ENCODE assay signal across 8 cellular contexts in the genomic region with DNA sequence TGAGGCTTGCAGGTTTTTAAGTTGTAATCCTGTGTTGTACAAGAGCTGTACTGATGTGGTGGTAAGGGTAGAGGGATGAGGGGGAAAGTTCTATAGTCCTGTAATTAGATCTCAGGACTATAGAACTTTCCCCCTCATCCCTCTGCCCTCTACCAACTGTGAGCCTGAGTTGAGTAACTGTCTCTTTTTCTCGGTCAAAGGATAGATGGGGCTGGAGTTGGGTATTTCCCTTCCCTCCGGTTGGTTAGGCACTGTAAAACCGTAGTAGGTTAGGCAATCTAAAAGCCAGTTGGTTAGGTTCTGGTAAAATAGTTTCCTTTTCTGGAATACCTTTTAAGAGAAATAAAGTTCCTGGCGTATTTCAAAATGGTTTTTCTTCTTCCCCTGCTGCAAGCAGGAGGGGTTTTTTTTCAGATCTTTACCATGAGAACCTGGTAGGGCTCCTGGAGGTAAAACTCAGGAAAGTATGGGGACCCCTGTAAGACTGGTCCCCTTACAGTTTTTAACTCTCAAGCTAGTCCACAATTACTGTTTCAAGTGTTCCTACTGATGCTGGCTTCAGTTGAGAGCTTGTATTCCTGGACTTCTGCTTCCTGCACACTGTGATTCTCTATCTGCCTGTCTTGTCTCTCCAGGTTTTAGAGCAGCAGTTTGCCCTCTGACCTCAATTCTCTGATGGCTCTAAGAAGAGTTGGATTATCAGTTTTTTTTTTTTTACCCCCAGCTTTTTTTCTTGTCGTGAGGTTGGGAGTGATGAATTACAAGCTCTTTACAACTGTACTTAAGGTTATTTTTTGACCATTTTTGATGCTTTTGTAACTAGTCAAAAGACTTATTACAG. TPM values are rescaled to one million over a fixed set of nuclear protein-coding genes. Genes with fewer than 3 reads are reported as not detected.
A peak's percentile ranks its signal among the peaks of the same experiment; 100 is the strongest.
DNase-seq lines count a peak whose midpoint lies in the region; ATAC-seq lines count a peak whose summit lies in the region.

No MANE protein-coding gene starts in this region.

- peaks cover 36% of the 10 kb centered on the region for H3K36me3 Mint-ChIP-seq in activated CD8-positive, alpha-beta memory T cell treated with anti-CD3 and anti-CD28 coated beads, Interleukin-2, amount 10 ng/mL, durations not matched to agents 7 days and 5 days
- H3K36me3 Mint-ChIP-seq in stimulated activated naive B cell treated with anti-CD40 and anti-IgM and Interleukin-4, amounts not matched to agents 10 μg/mL and 1 μg/mL and 100 μg/mL, for 72 hours = peaks cover 11 to 18% of the 10 kb centered on the region in 2 donors

- CTCF ChIA-PET in activated CD8-positive, alpha-beta memory T cell treated with anti-CD3 and anti-CD28 coated beads, Interleukin-2, amount 10 ng/mL, durations not matched to agents 7 days and 5 days (lab: Charles Lee) = interaction anchor here (1.1 to 1.2 kb wide), 3 partner anchors 10 to 57 kb away, joined by 3 read pairs; no protein-coding TSS in a partner anchor

- peaks cover 53% of the 10 kb centered on the region for H3K4me1 Mint-ChIP-seq in activated CD8-positive, alpha-beta memory T cell treated with anti-CD3 and anti-CD28 coated beads, Interleukin-2, amount 10 ng/mL, durations not matched to agents 7 days and 5 days
- peaks cover 20 to 54% of the 10 kb centered on the region in 2 donors for H3K4me1 Mint-ChIP-seq in stimulated activated naive B cell treated with anti-CD40 and anti-IgM and Interleukin-4, amounts not matched to agents 10 μg/mL and 1 μg/mL and 100 μg/mL, for 72 hours

- H3K4me3 Mint-ChIP-seq in activated CD8-positive, alpha-beta memory T cell treated with anti-CD3 and anti-CD28 coated beads, Interleukin-2, amount 10 ng/mL, durations not matched to agents 7 days and 5 days = no peak overlapping the region
- H3K4me3 Mint-ChIP-seq in stimulated activated naive B cell treated with anti-CD40 and anti-IgM and Interleukin-4, amounts not matched to agents 10 μg/mL and 1 μg/mL and 100 μg/mL, for 72 hours = peak overlapping the region in 1 of 2 donors; percentile 19

- H3K9me3 Mint-ChIP-seq in activated CD8-positive, alpha-beta memory T cell treated with anti-CD3 and anti-CD28 coated beads, Interleukin-2, amount 10 ng/mL, durations not matched to agents 7 days and 5 days (ENCODE audit: low read depth) = no peaks in the 10 kb centered on the region
- H3K9me3 Mint-ChIP-seq in stimulated activated naive B cell treated with anti-CD40 and anti-IgM and Interleukin-4, amounts not matched to agents 10 μg/mL and 1 μg/mL and 100 μg/mL, for 72 hours = peaks cover 0 to 1% of the 10 kb centered on the region in 2 donors

- H3K27me3 Mint-ChIP-seq in activated CD8-positive, alpha-beta memory T cell treated with anti-CD3 and anti-CD28 coated beads, Interleukin-2, amount 10 ng/mL, durations not matched to agents 7 days and 5 days = no peaks in the 10 kb centered on the region
- no peaks in the 10 kb centered on the region for H3K27me3 Mint-ChIP-seq in stimulated activated naive B cell treated with anti-CD40 and anti-IgM and Interleukin-4, amounts not matched to agents 10 μg/mL and 1 μg/mL and 100 μg/mL, for 72 hours

- peak overlapping the region; percentile 70 for H3K27ac Mint-ChIP-seq in activated CD8-positive, alpha-beta memory T cell treated with anti-CD3 and anti-CD28 coated beads, Interleukin-2, amount 10 ng/mL, durations not matched to agents 7 days and 5 days
- H3K27ac Mint-ChIP-seq in stimulated activated naive B cell treated with anti-CD40 and anti-IgM and Interleukin-4, amounts not matched to agents 10 μg/mL and 1 μg/mL and 100 μg/mL, for 72 hours = no peak overlapping the region

- peak; percentile 48 for ATAC-seq in activated CD8-positive, alpha-beta memory T cell treated with anti-CD3 and anti-CD28 coated beads, Interleukin-2, amount 10 ng/mL, durations not matched to agents 7 days and 5 days
- ATAC-seq in HG02759 (IDR thresholded peaks at IDR 0.05; ENCODE audit: unreplicated experiment) = peak; percentile 84
- peak; percentile 87 to 99 for ATAC-seq in stimulated activated naive B cell treated with anti-CD40 and anti-IgM and Interleukin-4, amounts not matched to agents 10 μg/mL and 1 μg/mL and 100 μg/mL, for 72 hours (replicated peaks)

- DNase-seq in activated CD8-positive, alpha-beta memory T cell treated with anti-CD3 and anti-CD28 coated beads, Interleukin-2, amount 10 ng/mL, durations not matched to agents 7 days and 5 days = no peak
- DNase-seq in activated CD8-positive, alpha-beta memory T cell treated with anti-CD3 and anti-CD28 coated beads, Interleukin-2, amount 50 U/mL, for 4 hours = no peak
- DNase-seq in OCI-M1 (lab: John Stamatoyannopoulos, UW) = peak; percentile 54
- no peak for DNase-seq in stimulated activated naive B cell treated with anti-CD40 and anti-IgM and Interleukin-4, amounts not matched to agents 10 μg/mL and 1 μg/mL and 100 μg/mL, for 72 hours
- DNase-seq in NCI-H748 treated with DMSO at 0.1 percent for 48 hours (lab: John Stamatoyannopoulos, UW) = no peak
- no peak for DNase-seq in NCI-H2081 (lab: John Stamatoyannopoulos, UW)
- DNase-seq in GOT3 (lab: John Stamatoyannopoulos, UW) = no peak

RNA-seq across cellular contexts. Expression of a gene that starts 58.7 kb away (rescaled TPM):
- 100 to 1,000 TPM; 114 to 161 TPM for total RNA-seq in activated CD8-positive, alpha-beta memory T cell treated with anti-CD3 and anti-CD28 coated beads, Interleukin-2, amount 10 ng/mL, durations not matched to agents 7 days and 5 days
